In the genomic region with DNA sequence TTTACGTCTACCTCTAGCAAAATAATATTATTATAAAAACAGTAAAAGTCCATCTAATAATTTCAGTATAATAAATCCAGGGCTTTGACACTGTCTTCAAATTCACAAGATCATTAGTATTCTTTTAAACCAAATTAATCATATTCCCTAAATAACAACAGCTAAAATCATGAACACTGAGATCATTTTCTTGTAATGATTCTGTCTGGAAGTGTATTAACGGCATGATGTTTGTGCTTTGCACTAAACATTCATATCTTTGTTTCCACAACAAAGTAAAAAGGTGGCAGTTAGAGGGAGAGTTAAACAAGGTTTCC, we compare ENCODE assay signal across 8 cellular contexts. TPM values are rescaled to one million over a fixed set of nuclear protein-coding genes. Genes with fewer than 3 reads are reported as not detected.
A peak's percentile ranks its signal among the peaks of the same experiment; 100 is the strongest.
DNase-seq lines count a peak whose midpoint lies in the region; ATAC-seq and TF ChIP-seq lines count a peak whose summit lies in the region.

No MANE protein-coding gene starts in this region.

- ATAC-seq in GM19351 (IDR thresholded peaks at IDR 0.05; ENCODE audit: unreplicated experiment) (no peak), GM19324 (IDR thresholded peaks at IDR 0.05; ENCODE audit: low FRiP score, unreplicated experiment) (no peak)

- no peak for TF ChIP-seq EP300 in sigmoid colon (IDR thresholded peaks at IDR 0.05)

- H3K4me3 ChIP-seq in GM12865 (ENCODE audit: low read depth, low read length) (peak overlapping the region; percentile 99), WERI-Rb-1 (ENCODE audit: low read depth, low read length) (peak overlapping the region; percentile 50), fibroblast of the aortic adventitia (ENCODE audit: low read depth, low read length) (peak overlapping the region; percentile 71), sigmoid colon (peak overlapping the region; percentile 42 to 63 (median 58))

- H3K27ac ChIP-seq in WERI-Rb-1 (no peak overlapping the region), sigmoid colon (peak overlapping the region; percentile 76 to 91 (median 87))

- WGBS in sigmoid colon, 2 donors = 42 to 53% methylated on average over 2 of the region's 2 CpGs

- DNase-seq in GM12865 (ENCODE audit: low read depth) (no peak), WERI-Rb-1 (no peak), fibroblast of the aortic adventitia (ENCODE audit: low read depth) (peak; percentile 43), sigmoid colon (no peak), NCI-H446 (lab: John Stamatoyannopoulos, UW) (no peak), mucosa of gallbladder (ENCODE audit: low spot score) (no peak)

- H3K4me1 ChIP-seq in sigmoid colon = peaks cover 0 to 16% (median 9%) of the 10 kb centered on the region in 4 donors

- no peak for TF ChIP-seq CTCF in GM12865 (IDR thresholded peaks at IDR 0.05; ENCODE audit: insufficient read depth, low read depth, low read length, missing control alignments)
- no peak for TF ChIP-seq CTCF in WERI-Rb-1 (IDR thresholded peaks at IDR 0.05; ENCODE audit: low read depth, low read length)
- no peak for TF ChIP-seq CTCF in fibroblast of the aortic adventitia (IDR thresholded peaks at IDR 0.05; ENCODE audit: insufficient read depth, low read length)
- TF ChIP-seq CTCF in sigmoid colon (IDR thresholded peaks at IDR 0.05) = no peak

- TF ChIP-seq POLR2A in sigmoid colon (IDR thresholded peaks at IDR 0.05) = no peak

- no peaks in the 10 kb centered on the region for H3K27me3 ChIP-seq in WERI-Rb-1 (ENCODE audit: insufficient read depth, low read depth, severe bottlenecking)
- no peaks in the 10 kb centered on the region for H3K27me3 ChIP-seq in sigmoid colon

- no peaks in the 10 kb centered on the region for H3K9me3 ChIP-seq in WERI-Rb-1 (ENCODE audit: severe bottlenecking)
- H3K9me3 ChIP-seq in sigmoid colon = no peaks in the 10 kb centered on the region

- H3K36me3 ChIP-seq in WERI-Rb-1 = no peaks in the 10 kb centered on the region
- no peaks in the 10 kb centered on the region for H3K36me3 ChIP-seq in sigmoid colon

- intact Hi-C loops in sigmoid colon (cut with DNase I) = loop anchor here (2.0 to 5.0 kb wide), 3 partner anchors 21 to 79 kb away; no protein-coding TSS in a partner anchor

RNA-seq across cellular contexts. Expression of a gene that starts 18.8 kb away (rescaled TPM):
- 11.5 and 23.1 TPM in 2 replicates for total RNA-seq in fibroblast of the aortic adventitia (ENCODE audit: low replicate concordance)
- 10 to 100 TPM; 11.5 to 21.7 (median 15.0) TPM for total RNA-seq in sigmoid colon
- polyA plus RNA-seq in sigmoid colon = 1 to 10 TPM; 1.8 to 7.3 (median 2.4) TPM
- 16.5 TPM for total RNA-seq in mucosa of gallbladder
